21 cellular contexts compared by ENCODE assay signal in genomic region chr19:377801-378581, GRCh38. TPM values are rescaled to one million over a fixed set of nuclear protein-coding genes. Genes with fewer than 3 reads are reported as not detected.
DNase-seq lines count a peak whose midpoint lies in the region; ATAC-seq, FAIRE-seq and TF ChIP-seq lines count a peak whose summit lies in the region.
"Had no signal": no experiment of that assay in that cellular context is flagged by ENCODE, and none has a peak within 500 bp of the region (broad histone marks: within the 10 kb centered on the region; RNA-seq: fewer than 3 reads in every experiment).

No MANE protein-coding gene starts in this region.

- no peak overlapping the region for H3K9ac ChIP-seq in GM23248
- H3K9ac ChIP-seq in HepG2 (ENCODE audit: insufficient read depth, low read depth, low read length): no peak overlapping the region
- H3K9ac ChIP-seq: BLaER1 had no signal

- no peak for TF ChIP-seq CTCF in HepG2 (CRISPR knock-in tag; IDR thresholded peaks at IDR 0.05)

- H3K4me1 Mint-ChIP-seq in activated T-helper 1 cell treated with anti-CD3 and anti-CD28 coated beads, Interleukin-12 subunit alpha, Interleukin-12 subunit beta, Interleukin-2, Interleukin-4 antibody, amounts not matched to agents 30 ng/mL and 10 ng/mL and 1 ng/mL, durations not matched to agents 14 hours and 24 hours and 36 hours (ENCODE audit: low read depth): peaks cover 18% of the 10 kb centered on the region

- ATAC-seq in HepG2 (peak; percentile 34), GM19328 (IDR thresholded peaks at IDR 0.05; ENCODE audit: unreplicated experiment) (no peak), HG03571 (IDR thresholded peaks at IDR 0.05; ENCODE audit: unreplicated experiment) (no peak)
- ATAC-seq: activated T-cell treated with anti-CD3 and anti-CD28 coated beads, Interleukin-2, amount 50 U/mL, for 4 hours had no signal

- peak overlapping the region; percentile 29 for H3K27ac Mint-ChIP-seq in activated T-helper 1 cell treated with anti-CD3 and anti-CD28 coated beads, Interleukin-12 subunit alpha, Interleukin-12 subunit beta, Interleukin-2, Interleukin-4 antibody, amounts not matched to agents 30 ng/mL and 10 ng/mL and 1 ng/mL, durations not matched to agents 14 hours and 24 hours and 36 hours
- H3K27ac Mint-ChIP-seq: stimulated activated memory B cell treated with anti-CD40 and anti-IgM and Interleukin-4, amounts not matched to agents 10 μg/mL and 1 μg/mL and 100 μg/mL, for 72 hours; type B pancreatic cell had no signal

- H3F3A ChIP-seq in GM23248 (ENCODE audit: insufficient read depth): no peaks in the 10 kb centered on the region

- intact Hi-C loops in activated T-helper 1 cell treated with anti-CD3 and anti-CD28 coated beads, Interleukin-12 subunit alpha, Interleukin-12 subunit beta, Interleukin-2, Interleukin-4 antibody, amounts not matched to agents 30 ng/mL and 10 ng/mL and 1 ng/mL, durations not matched to agents 14 hours and 24 hours and 36 hours (cut with micrococcal nuclease): no loop called here
- intact Hi-C loops in HepG2 (cut with micrococcal nuclease; ENCODE audit: unreplicated experiment): no loop called here

- H3K9me2 ChIP-seq in GM23248 (ENCODE audit: insufficient read depth): no peaks in the 10 kb centered on the region

- TF ChIP-seq EP300 in HepG2 (IDR thresholded peaks at IDR 0.05; ENCODE audit: low read depth in 2 of 2, low read length in 2 of 2) (no peak), HepG2 (CRISPR knock-in tag; IDR thresholded peaks at IDR 0.05; ENCODE audit: borderline replicate concordance) (no peak)

- no peak overlapping the region for H3K4me2 ChIP-seq in GM23248 (ENCODE audit: unreplicated experiment)
- H3K4me2 ChIP-seq in HepG2 (ENCODE audit: low read depth, low read length): no peak overlapping the region
- H3K4me2 ChIP-seq: BLaER1 had no signal

- no peak overlapping the region for H3K4me3 ChIP-seq in GM23248
- H3K4me3 ChIP-seq in HepG2 (replicated peaks in 1 of 3; ENCODE audit: insufficient read depth in 1 of 3, low read depth in 2 of 3, low read length in 3 of 3): no peak overlapping the region
- H3K4me3 ChIP-seq: skin epidermis had no signal

- H2AFZ ChIP-seq in GM23248 (no peak overlapping the region), HepG2 (ENCODE audit: low read length) (no peak overlapping the region)

- H3K27me3 Mint-ChIP-seq in activated T-helper 1 cell treated with anti-CD3 and anti-CD28 coated beads, Interleukin-12 subunit alpha, Interleukin-12 subunit beta, Interleukin-2, Interleukin-4 antibody, amounts not matched to agents 30 ng/mL and 10 ng/mL and 1 ng/mL, durations not matched to agents 14 hours and 24 hours and 36 hours (ENCODE audit: insufficient read depth): peaks cover 4% of the 10 kb centered on the region

- POLR2A ChIA-PET in HepG2 (lab: Yijun Ruan, JAX): no interaction called here

- no peaks in the 10 kb centered on the region for H3K79me2 ChIP-seq in GM23248 (ENCODE audit: insufficient read depth)
- no peaks in the 10 kb centered on the region for H3K79me2 ChIP-seq in HepG2 (ENCODE audit: insufficient read depth, low read length)

- FAIRE-seq in HepG2 (lab: Jason Lieb, UNC) (no peak), GM12892 (lab: Jason Lieb, UNC) (no peak)
- FAIRE-seq: endothelial cell of umbilical vein, RCC 7860 had no signal

- H4K20me1 ChIP-seq in GM23248 (ENCODE audit: insufficient read depth) (no peaks in the 10 kb centered on the region), HepG2 (ENCODE audit: insufficient read depth, low read length) (no peaks in the 10 kb centered on the region)
- H4K20me1 ChIP-seq: BLaER1 had no signal

- in situ Hi-C loops in GM23248 (cut with MboI): no loop called here
- in situ Hi-C loops in HepG2 (cut with HindIII; ENCODE audit: extremely low pct_ligation_motif_present, low pct_unique_long_range_greater_than_20kb): no loop called here

- no peaks in the 10 kb centered on the region for H3K9me3 ChIP-seq in GM23248 (ENCODE audit: low read depth)
- no peaks in the 10 kb centered on the region for H3K9me3 ChIP-seq in HepG2 (ENCODE audit: low read length)

- CTCF ChIA-PET in HepG2 (lab: Yijun Ruan, JAX; ENCODE audit: low intra/inter-chr PET ratio, low total read pairs): no interaction called here

- DNase-seq in A172 (ENCODE audit: low spot score): peak; percentile 46
- DNase-seq in GM23248: peak; percentile 17
- no peak for DNase-seq in activated T-helper 1 cell treated with anti-CD3 and anti-CD28 coated beads, Interleukin-12 subunit alpha, Interleukin-12 subunit beta, Interleukin-2, Interleukin-4 antibody, amounts not matched to agents 30 ng/mL and 10 ng/mL and 1 ng/mL, durations not matched to agents 14 hours and 24 hours and 36 hours (ENCODE audit: low spot score)
- DNase-seq in HepG2 (ENCODE audit: low spot score): no peak
- DNase-seq in amniotic stem cell (lab: John Stamatoyannopoulos, UW): no peak
- no peak for DNase-seq in GM12892 (ENCODE audit: insufficient read length)
- DNase-seq: activated T-cell treated with anti-CD3 and anti-CD28 coated beads, Interleukin-2, amount 50 U/mL, for 4 hours; DND-41; Kasumi-1; NCI-H1436 treated with DMSO at 0.1 percent for 48 hours; NCI-H524 treated with DMSO at 0.1 percent for 48 hours; occipital lobe had no signal

- WGBS in GM23248 (ENCODE audit: low coverage in 1 of 2, low lambda C conversion rate in 2 of 2, missing lambda C conversion rate in 2 of 2), 2 experiments: 63 to 70% methylated on average over 36 to 38 of the region's 38 CpGs
- 42% methylated on average over 26 of the region's 38 CpGs for WGBS in HepG2 (ENCODE audit: low lambda C conversion rate)

- no peak for TF ChIP-seq RAD21 in HepG2 (CRISPR knock-in tag; IDR thresholded peaks at IDR 0.05)

- TF ChIP-seq POLR2A in HepG2 (IDR thresholded peaks at IDR 0.05; ENCODE audit: insufficient read depth in 1 of 2, low read depth in 2 of 2, low read length in 2 of 2) (no peak), GM12892 (IDR thresholded peaks at IDR 0.05; ENCODE audit: low read depth, low read length) (no peak)

- no peak overlapping the region for H3K4me3 Mint-ChIP-seq in activated T-helper 1 cell treated with anti-CD3 and anti-CD28 coated beads, Interleukin-12 subunit alpha, Interleukin-12 subunit beta, Interleukin-2, Interleukin-4 antibody, amounts not matched to agents 30 ng/mL and 10 ng/mL and 1 ng/mL, durations not matched to agents 14 hours and 24 hours and 36 hours
- H3K4me3 Mint-ChIP-seq: activated T-cell treated with anti-CD3 and anti-CD28 coated beads, Interleukin-2, amount 50 U/mL, for 4 hours; stimulated activated memory B cell treated with anti-CD40 and anti-IgM and Interleukin-4, amounts not matched to agents 10 μg/mL and 1 μg/mL and 100 μg/mL, for 72 hours; type B pancreatic cell had no signal

- peaks cover 7% of the 10 kb centered on the region for H3K9me3 Mint-ChIP-seq in activated T-helper 1 cell treated with anti-CD3 and anti-CD28 coated beads, Interleukin-12 subunit alpha, Interleukin-12 subunit beta, Interleukin-2, Interleukin-4 antibody, amounts not matched to agents 30 ng/mL and 10 ng/mL and 1 ng/mL, durations not matched to agents 14 hours and 24 hours and 36 hours
- H3K9me3 Mint-ChIP-seq: type B pancreatic cell had no signal

- H3K36me3 ChIP-seq in GM23248 (ENCODE audit: low read depth): no peaks in the 10 kb centered on the region
- no peaks in the 10 kb centered on the region for H3K36me3 ChIP-seq in HepG2 (replicated peaks in 1 of 2; ENCODE audit: control insufficient read depth in 1 of 2, insufficient read depth in 2 of 2, low read length in 2 of 2)
- H3K36me3 ChIP-seq: BLaER1 had no signal

- H3K36me3 Mint-ChIP-seq in activated T-helper 1 cell treated with anti-CD3 and anti-CD28 coated beads, Interleukin-12 subunit alpha, Interleukin-12 subunit beta, Interleukin-2, Interleukin-4 antibody, amounts not matched to agents 30 ng/mL and 10 ng/mL and 1 ng/mL, durations not matched to agents 14 hours and 24 hours and 36 hours (ENCODE audit: low read depth): peaks cover 3% of the 10 kb centered on the region
- H3K36me3 Mint-ChIP-seq: stimulated activated memory B cell treated with anti-CD40 and anti-IgM and Interleukin-4, amounts not matched to agents 10 μg/mL and 1 μg/mL and 100 μg/mL, for 72 hours; type B pancreatic cell had no signal

- H3K27ac ChIP-seq in GM23248 (no peak overlapping the region), HepG2 (ENCODE audit: extremely low read length, insufficient read depth, low read length) (no peak overlapping the region)
- H3K27ac ChIP-seq: BLaER1, skin epidermis had no signal

- BruUV-seq in HepG2 (replicated peaks; lab: Mats Ljungman, UMichigan): no TSS peak

- H3K27me3 ChIP-seq in GM23248 (replicated peaks; ENCODE audit: insufficient read depth) (peaks cover 29% of the 10 kb centered on the region), HepG2 (ENCODE audit: control insufficient read depth in 1 of 2, insufficient read depth in 2 of 2, low read length in 2 of 2) (peaks cover 17 to 62% of the 10 kb centered on the region in 2 experiments)
- H3K27me3 ChIP-seq: BLaER1 had no signal

- H3K4me1 ChIP-seq in GM23248 (ENCODE audit: insufficient read depth) (peaks cover 3% of the 10 kb centered on the region), HepG2 (ENCODE audit: insufficient read depth, low read length) (no peaks in the 10 kb centered on the region)

RNA-seq across cellular contexts. Expression of gene C2CD4C, which starts 31.0 kb away (rescaled TPM):
- 8.8 and 12.2 TPM in 2 replicates for total RNA-seq in A172 (2014; rRNA removed; shearing (Covaris generic))
- 0.32 TPM in 1 of 2 replicates, not detected in the other for total RNA-seq in GM23248 (2014; rRNA removed; shearing (Covaris generic))
- polyA plus RNA-seq in GM23248 (2016; fragmentation: Nextera tagmentation; extraction: Ambion mirVana) (0.05 TPM in 1 of 2 replicates, not detected in the other), HepG2 (2011; rRNA removed) (not detected in 2 replicates)
- total RNA-seq in activated T-helper 1 cell treated with anti-CD3 and anti-CD28 coated beads, Interleukin-12 subunit alpha, Interleukin-12 subunit beta, Interleukin-2, Interleukin-4 antibody, amounts not matched to agents 30 ng/mL and 10 ng/mL and 1 ng/mL, durations not matched to agents 14 hours and 24 hours and 36 hours: 0.08 and 0.15 TPM in 2 replicates
- not detected in 2 replicates for total RNA-seq in HepG2 (2016; rRNA removed; fragmentation: Illumina TruSeq; extraction: Trizol)
- not detected in 2 replicates for total RNA-seq in HepG2 (2016; cell fraction: cytosol; rRNA removed; fragmentation: Illumina TruSeq; extraction: Trizol; ENCODE audit: low read depth)
- total RNA-seq in HepG2 (2016; cell fraction: insoluble cytoplasmic fraction; rRNA removed; fragmentation: Illumina TruSeq; extraction: Trizol): not detected in 2 replicates
- total RNA-seq in HepG2 (2016; cell fraction: membrane; rRNA removed; fragmentation: Illumina TruSeq; extraction: Trizol): not detected in 2 replicates
- not detected in 2 replicates for total RNA-seq in HepG2 (2016; cell fraction: nucleus; rRNA removed; fragmentation: Illumina TruSeq; extraction: Trizol)
- not detected in 2 replicates for polyA plus RNA-seq in HepG2 (2011; cell fraction: cytosol; rRNA removed)
- polyA plus RNA-seq in HepG2 (2011; cell fraction: nucleus; rRNA removed): 0.16 and 0.36 TPM in 2 replicates
- polyA plus RNA-seq in HepG2 (2012): 0.12 TPM in 1 of 2 replicates, not detected in the other
- not detected in 2 replicates for polyA plus RNA-seq in HepG2 (2016; cell fraction: cytosol; fragmentation: Illumina TruSeq; extraction: Trizol; ENCODE audit: low read depth)
- polyA plus RNA-seq in HepG2 (2016; cell fraction: insoluble cytoplasmic fraction; fragmentation: Illumina TruSeq; extraction: Trizol; ENCODE audit: low read depth): not detected in 2 replicates
- not detected in 2 replicates for polyA plus RNA-seq in HepG2 (2016; cell fraction: membrane; fragmentation: Illumina TruSeq; extraction: Trizol; ENCODE audit: low read depth)
- not detected in 2 replicates for polyA plus RNA-seq in HepG2 (2016; cell fraction: nucleus; fragmentation: Illumina TruSeq; extraction: Trizol; ENCODE audit: insufficient read depth, low read depth)
- polyA minus RNA-seq in HepG2 (2011; rRNA and poly(A)+ RNA removed; ENCODE audit: low replicate concordance): not detected in 2 replicates
- polyA minus RNA-seq in HepG2 (2011; cell fraction: cytosol; rRNA and poly(A)+ RNA removed): not detected in 2 replicates
- not detected in 2 replicates for polyA minus RNA-seq in HepG2 (2011; cell fraction: nucleus; rRNA and poly(A)+ RNA removed)
- polyA plus RNA-seq in GM12892 (2012; ENCODE audit: missing spikeins): not detected
- total RNA-seq: T-helper 1 cell treated with Interleukin-12 subunit alpha and Interleukin-12 subunit beta and Interleukin-4 antibody, amounts not matched to agents 30 ng/mL and 1 ng/mL, for 36 hours had no signal

RNA-seq across cellular contexts. Expression of gene MIER2, which starts 33.4 kb away (rescaled TPM):
- total RNA-seq in A172 (2014; rRNA removed; shearing (Covaris generic)): 11.9 and 23.2 TPM in 2 replicates
- 11.8 and 27.8 TPM in 2 replicates for total RNA-seq in GM23248 (2014; rRNA removed; shearing (Covaris generic))
- polyA plus RNA-seq in GM23248 (2016; fragmentation: Nextera tagmentation; extraction: Ambion mirVana) (28.6 and 30.7 TPM in 2 replicates), HepG2 (2011; rRNA removed) (22.9 and 25.7 TPM in 2 replicates)
- 32.0 and 34.2 TPM in 2 replicates for total RNA-seq in activated T-helper 1 cell treated with anti-CD3 and anti-CD28 coated beads, Interleukin-12 subunit alpha, Interleukin-12 subunit beta, Interleukin-2, Interleukin-4 antibody, amounts not matched to agents 30 ng/mL and 10 ng/mL and 1 ng/mL, durations not matched to agents 14 hours and 24 hours and 36 hours
- 7.9 and 9.6 TPM in 2 replicates for total RNA-seq in HepG2 (2016; rRNA removed; fragmentation: Illumina TruSeq; extraction: Trizol)
- total RNA-seq in HepG2 (2016; cell fraction: cytosol; rRNA removed; fragmentation: Illumina TruSeq; extraction: Trizol; ENCODE audit: low read depth): 11.9 and 12.6 TPM in 2 replicates
- total RNA-seq in HepG2 (2016; cell fraction: insoluble cytoplasmic fraction; rRNA removed; fragmentation: Illumina TruSeq; extraction: Trizol): 10.4 and 13.2 TPM in 2 replicates
- 8.0 and 11.3 TPM in 2 replicates for total RNA-seq in HepG2 (2016; cell fraction: membrane; rRNA removed; fragmentation: Illumina TruSeq; extraction: Trizol)
- total RNA-seq in HepG2 (2016; cell fraction: nucleus; rRNA removed; fragmentation: Illumina TruSeq; extraction: Trizol): 8.0 and 17.5 TPM in 2 replicates
- polyA plus RNA-seq in HepG2 (2011; cell fraction: cytosol; rRNA removed): 8.3 and 13.6 TPM in 2 replicates
- polyA plus RNA-seq in HepG2 (2011; cell fraction: nucleus; rRNA removed): 54.0 and 67.5 TPM in 2 replicates
- 21.3 and 21.5 TPM in 2 replicates for polyA plus RNA-seq in HepG2 (2012)
- 1.2 and 1.7 TPM in 2 replicates for polyA plus RNA-seq in HepG2 (2016; cell fraction: cytosol; fragmentation: Illumina TruSeq; extraction: Trizol; ENCODE audit: low read depth)
- polyA plus RNA-seq in HepG2 (2016; cell fraction: insoluble cytoplasmic fraction; fragmentation: Illumina TruSeq; extraction: Trizol; ENCODE audit: low read depth): 9.7 and 15.4 TPM in 2 replicates
- 4.1 and 4.8 TPM in 2 replicates for polyA plus RNA-seq in HepG2 (2016; cell fraction: membrane; fragmentation: Illumina TruSeq; extraction: Trizol; ENCODE audit: low read depth)
- polyA plus RNA-seq in HepG2 (2016; cell fraction: nucleus; fragmentation: Illumina TruSeq; extraction: Trizol; ENCODE audit: insufficient read depth, low read depth): 29.5 and 34.6 TPM in 2 replicates
- 39.4 and 61.2 TPM in 2 replicates for polyA minus RNA-seq in HepG2 (2011; rRNA and poly(A)+ RNA removed; ENCODE audit: low replicate concordance)
- 16.5 and 19.2 TPM in 2 replicates for polyA minus RNA-seq in HepG2 (2011; cell fraction: cytosol; rRNA and poly(A)+ RNA removed)
- polyA minus RNA-seq in HepG2 (2011; cell fraction: nucleus; rRNA and poly(A)+ RNA removed): 37.2 and 38.9 TPM in 2 replicates
- polyA plus RNA-seq in GM12892 (2012; ENCODE audit: missing spikeins): 9.4 TPM

Comparison
In these comparisons a context has a peak if more than half of its experiments do, and no peak if none do; other contexts are left out.
1. DNase-seq: peak in A172 (single experiment) and GM23248 (single experiment); none in activated T-helper 1 cell treated with anti-CD3 and anti-CD28 coated beads, Interleukin-12 subunit alpha, Interleukin-12 subunit beta, Interleukin-2, Interleukin-4 antibody, amounts not matched to agents 30 ng/mL and 10 ng/mL and 1 ng/mL, durations not matched to agents 14 hours and 24 hours and 36 hours (single experiment), HepG2 (single experiment), amniotic stem cell (single experiment) and GM12892 (single experiment).